Comparison of ENCODE assay signal across 14 cellular contexts in genomic region chr5:158754018-158754514, GRCh38.
DNase-seq lines count a peak whose midpoint lies in the region; ATAC-seq, FAIRE-seq and TF ChIP-seq lines count a peak whose summit lies in the region.
"Had no signal": no experiment of that assay in that cellular context is flagged by ENCODE, and none has a peak within 500 bp of the region (broad histone marks: within the 10 kb centered on the region; RNA-seq: fewer than 3 reads in every experiment).

No MANE protein-coding gene starts in this region.

- DNase-seq in AG09319 (ENCODE audit: extremely low read depth, low read depth) (peak; percentile 87), Karpas-422 (no peak), choroid plexus epithelial cell (ENCODE audit: low read depth) (peak; percentile 88), osteoblast (ENCODE audit: insufficient read length, low spot score, missing footprints) (no peak), adrenal gland (no peak), pancreas (no peak)
- DNase-seq: activated T-cell treated with anti-CD3 and anti-CD28 coated beads, Interleukin-2, amount 50 U/mL, for 24 hours; NCI-H2081; occipital lobe; SK-N-SH had no signal

- H3K4me1 ChIP-seq in Karpas-422 (ENCODE audit: low read length) (peaks cover 75% of the 10 kb centered on the region), osteoblast (ENCODE audit: insufficient read depth, low read length) (peaks cover 63% of the 10 kb centered on the region), adrenal gland (replicated peaks in 1 of 2) (no peaks in the 10 kb centered on the region), pancreas (no peaks in the 10 kb centered on the region)

- H2AFZ ChIP-seq in Karpas-422 (ENCODE audit: low read length) (no peak overlapping the region), osteoblast (ENCODE audit: low read length) (no peak overlapping the region)

- H3K4me2 ChIP-seq in Karpas-422 (ENCODE audit: low read depth, low read length, poor library complexity, severe bottlenecking) (peak overlapping the region; percentile 55), osteoblast (ENCODE audit: insufficient read depth, low read length) (peak overlapping the region; percentile 52)
- H3K4me2 ChIP-seq: SK-N-SH had no signal

- peak overlapping the region; percentile 80 for H3K27ac ChIP-seq in Karpas-422 (ENCODE audit: low read length)
- H3K27ac ChIP-seq in osteoblast (ENCODE audit: low read depth, low read length), result peak overlapping the region; percentile 95
- H3K27ac ChIP-seq in adrenal gland, result no peak overlapping the region
- no peak overlapping the region for H3K27ac ChIP-seq in pancreas
- H3K27ac ChIP-seq: C4-2B had no signal

- peaks cover 86% of the 10 kb centered on the region for H3K79me2 ChIP-seq in Karpas-422 (ENCODE audit: low read length)
- H3K79me2 ChIP-seq in osteoblast (ENCODE audit: insufficient read depth, low read length), result peaks cover 6% of the 10 kb centered on the region

- TF ChIP-seq POLR2A in adrenal gland (IDR thresholded peaks at IDR 0.05), result no peak

- H3K9me2 ChIP-seq in Karpas-422 (replicated peaks; ENCODE audit: insufficient read depth, low read length), result no peaks in the 10 kb centered on the region
- H3K9me2 ChIP-seq: SK-N-SH had no signal

- H3K27me3 ChIP-seq in Karpas-422 (ENCODE audit: low read length) (no peaks in the 10 kb centered on the region), osteoblast (ENCODE audit: insufficient read depth, low read length) (no peaks in the 10 kb centered on the region), adrenal gland (no peaks in the 10 kb centered on the region), pancreas (no peaks in the 10 kb centered on the region)

- TF ChIP-seq CTCF in AG09319 (IDR thresholded peaks at IDR 0.05; ENCODE audit: low read depth, low read length), result no peak
- TF ChIP-seq CTCF in choroid plexus epithelial cell (conservative IDR thresholded peaks at IDR 0.05; ENCODE audit: low read depth, low read length), result no peak
- TF ChIP-seq CTCF in osteoblast (IDR thresholded peaks at IDR 0.05; ENCODE audit: extremely low read depth, low read depth, low read length), result no peak
- TF ChIP-seq CTCF in adrenal gland (IDR thresholded peaks at IDR 0.05), result no peak
- TF ChIP-seq CTCF in pancreas (IDR thresholded peaks at IDR 0.05), result no peak

- no peak for FAIRE-seq in pancreas (lab: Jason Lieb, UNC)
- FAIRE-seq: endometrium had no signal

- 84 to 100% (median 93%) methylated on average over 2 of the region's 2 CpGs for WGBS in adrenal gland, 4 donors
- 86 to 92% methylated on average over 2 of the region's 2 CpGs for WGBS in pancreas, 2 donors

- H3K9ac ChIP-seq in Karpas-422 (ENCODE audit: low read length), result 0 out of 2 replicates have a peak overlapping the region, but pooled peaks have one; percentile 18
- H3K9ac ChIP-seq: SK-N-SH had no signal

- H3K9me3 ChIP-seq in Karpas-422 (ENCODE audit: low read length) (no peaks in the 10 kb centered on the region), osteoblast (ENCODE audit: low read depth, low read length) (no peaks in the 10 kb centered on the region), adrenal gland (replicated peaks in 1 of 3) (no peaks in the 10 kb centered on the region), pancreas (no peaks in the 10 kb centered on the region)
- H3K9me3 ChIP-seq: SK-N-SH had no signal

- intact Hi-C loops in adrenal gland (cut with DNase I) (no loop called here), pancreas (cut with DNase I) (no loop called here)

- peak overlapping the region; percentile 14; the same call in 1 of the 2 replicates for H3K4me3 ChIP-seq in Karpas-422 (ENCODE audit: low read length)
- no peak overlapping the region for H3K4me3 ChIP-seq in choroid plexus epithelial cell (ENCODE audit: low read depth, low read length)
- no peak overlapping the region for H3K4me3 ChIP-seq in osteoblast (ENCODE audit: insufficient read depth, low read length)
- no peak overlapping the region for H3K4me3 ChIP-seq in adrenal gland
- no peak overlapping the region for H3K4me3 ChIP-seq in pancreas

- H4K20me1 ChIP-seq in Karpas-422 (ENCODE audit: insufficient read depth, low read depth, low read length) (no peaks in the 10 kb centered on the region), osteoblast (ENCODE audit: insufficient read depth, low read length) (no peaks in the 10 kb centered on the region)

- no peak for ATAC-seq in GM21619 (IDR thresholded peaks at IDR 0.05; ENCODE audit: unreplicated experiment)
- no peak for ATAC-seq in pancreas
- no peak for ATAC-seq in GM19467 (IDR thresholded peaks at IDR 0.05; ENCODE audit: unreplicated experiment)

- H3K36me3 ChIP-seq in Karpas-422 (ENCODE audit: insufficient read depth, low read length), result no peaks in the 10 kb centered on the region
- H3K36me3 ChIP-seq in osteoblast (ENCODE audit: insufficient read depth, low read length), result no peaks in the 10 kb centered on the region
- no peaks in the 10 kb centered on the region for H3K36me3 ChIP-seq in adrenal gland (replicated peaks in 1 of 2)
- H3K36me3 ChIP-seq in pancreas, result no peaks in the 10 kb centered on the region

Comparison
In these comparisons a context has a peak if more than half of its experiments do, and no peak if none do; other contexts are left out.
1. DNase-seq: peak in AG09319 (single experiment) and choroid plexus epithelial cell (single experiment); none in Karpas-422 (single experiment), osteoblast (single experiment), adrenal gland (0 of 7) and pancreas (0 of 6).
2. H3K27ac ChIP-seq: peak in Karpas-422 (single experiment) and osteoblast (single experiment); none in adrenal gland (0 of 5) and pancreas (0 of 4).